ENCODE assay signal across 1 cellular context in genomic region chr2:165349181-165349580, GRCh38.
TF ChIP-seq lines count a peak whose summit lies in the region.

No MANE protein-coding gene starts in this region.

TF ChIP-seq in K562, 482 proteins besides CTCF, POLR2A, EP300 and RAD21 (continued from another document):
- TF ChIP-seq E2F5 (CRISPR knock-in tag; IDR thresholded peaks at IDR 0.05), result no peak
- peak; percentile 26; the same call in 1 of the 2 replicates for TF ChIP-seq C11orf30 (IDR thresholded peaks at IDR 0.05; ENCODE audit: low read depth)
- TF ChIP-seq SRSF9 (IDR thresholded peaks at IDR 0.05; ENCODE audit: borderline replicate concordance, low read depth, low read length), result no peak
- no peak for TF ChIP-seq BRCA1 (IDR thresholded peaks at IDR 0.05)
- no peak for TF ChIP-seq BRCA1 (CRISPR knock-in tag; IDR thresholded peaks at IDR 0.05)
- TF ChIP-seq JUNB (CRISPR knock-in tag; conservative IDR thresholded peaks at IDR 0.05), result no peak
- TF ChIP-seq, protein P1, sequence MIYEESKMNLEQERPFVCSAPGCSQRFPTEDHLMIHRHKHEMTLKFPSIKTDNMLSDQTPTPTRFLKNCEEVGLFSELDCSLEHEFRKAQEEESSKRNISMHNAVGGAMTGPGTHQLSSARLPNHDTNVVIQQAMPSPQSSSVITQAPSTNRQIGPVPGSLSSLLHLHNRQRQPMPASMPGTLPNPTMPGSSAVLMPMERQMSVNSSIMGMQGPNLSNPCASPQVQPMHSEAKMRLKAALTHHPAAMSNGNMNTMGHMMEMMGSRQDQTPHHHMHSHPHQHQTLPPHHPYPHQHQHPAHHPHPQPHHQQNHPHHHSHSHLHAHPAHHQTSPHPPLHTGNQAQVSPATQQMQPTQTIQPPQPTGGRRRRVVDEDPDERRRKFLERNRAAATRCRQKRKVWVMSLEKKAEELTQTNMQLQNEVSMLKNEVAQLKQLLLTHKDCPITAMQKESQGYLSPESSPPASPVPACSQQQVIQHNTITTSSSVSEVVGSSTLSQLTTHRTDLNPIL (CRISPR knock-in tag; IDR thresholded peaks at IDR 0.05), result no peak
- TF ChIP-seq ARNT (IDR thresholded peaks at IDR 0.05), result no peak
